Comparison of ENCODE assay signal across 29 cellular contexts in genomic region chrX:74453178-74453577, GRCh38. TPM values are rescaled to one million over a fixed set of nuclear protein-coding genes. Genes with fewer than 3 reads are reported as not detected.
"Had no signal": no experiment of that assay in that cellular context is flagged by ENCODE, and none has a peak within 500 bp of the region (broad histone marks: within the 10 kb centered on the region; RNA-seq: fewer than 3 reads in every experiment).

No MANE protein-coding gene starts in this region.

- ATAC-seq: activated naive CD4-positive, alpha-beta T cell treated with anti-CD3 and anti-CD28 coated beads, Interleukin-2, amount 50 U/mL, for 72 hours; activated naive CD8-positive, alpha-beta T cell treated with anti-CD3 and anti-CD28 coated beads, Interleukin-2, amount 50 U/mL, for 24 hours; activated T-cell treated with anti-CD3 and anti-CD28 coated beads, Interleukin-2, amount 50 U/mL, for 4 hours; body of pancreas; T-helper 17 cell had no signal

- H3K4me3 ChIP-seq: ascending aorta, body of pancreas, cardiac muscle cell, colonic mucosa had no signal

- H3K27me3 ChIP-seq: ascending aorta, body of pancreas, cardiac muscle cell, colonic mucosa had no signal

- H3K36me3 Mint-ChIP-seq: activated CD4-positive, alpha-beta memory T cell treated with anti-CD3 and anti-CD28 coated beads for 36 hours; activated naive CD4-positive, alpha-beta T cell treated with anti-CD3 and anti-CD28 coated beads, Interleukin-2, amount 50 U/mL, for 72 hours had no signal

- H3K27ac Mint-ChIP-seq: activated B cell treated with CpG ODN at 0.5 μM for 24 hours; activated CD4-positive, alpha-beta memory T cell treated with anti-CD3 and anti-CD28 coated beads for 36 hours; activated CD4-positive, alpha-beta T cell treated with anti-CD3 and anti-CD28 coated beads, Interleukin-2, amount 10 ng/mL, durations not matched to agents 7 days and 5 days; activated naive CD4-positive, alpha-beta T cell treated with anti-CD3 and anti-CD28 coated beads, Interleukin-2, amount 50 U/mL, for 72 hours; activated naive CD8-positive, alpha-beta T cell treated with anti-CD3 and anti-CD28 coated beads, Interleukin-2, amount 50 U/mL, for 24 hours; T-helper 17 cell had no signal

- H3K4me3 Mint-ChIP-seq: activated B cell treated with CpG ODN at 0.5 μM for 24 hours; activated CD4-positive, alpha-beta memory T cell treated with anti-CD3 and anti-CD28 coated beads for 36 hours; activated CD4-positive, alpha-beta T cell treated with anti-CD3 and anti-CD28 coated beads, Interleukin-2, amount 10 ng/mL, durations not matched to agents 7 days and 5 days; activated naive CD8-positive, alpha-beta T cell treated with anti-CD3 and anti-CD28 coated beads, Interleukin-2, amount 50 U/mL, for 24 hours; activated T-cell treated with anti-CD3 and anti-CD28 coated beads, Interleukin-2, amount 50 U/mL, for 4 hours; T-helper 17 cell had no signal

- FAIRE-seq: RCC 7860 had no signal

- H3K4me1 Mint-ChIP-seq: activated B cell treated with CpG ODN at 0.5 μM for 24 hours; activated CD4-positive, alpha-beta T cell treated with anti-CD3 and anti-CD28 coated beads, Interleukin-2, amount 10 ng/mL, durations not matched to agents 7 days and 5 days had no signal

- H3K9me3 ChIP-seq: ascending aorta, body of pancreas, colonic mucosa had no signal

- H3K9me3 Mint-ChIP-seq: activated B cell treated with CpG ODN at 0.5 μM for 24 hours; activated CD4-positive, alpha-beta memory T cell treated with anti-CD3 and anti-CD28 coated beads for 36 hours; activated CD4-positive, alpha-beta T cell treated with anti-CD3 and anti-CD28 coated beads, Interleukin-2, amount 10 ng/mL, durations not matched to agents 7 days and 5 days; activated naive CD4-positive, alpha-beta T cell treated with anti-CD3 and anti-CD28 coated beads, Interleukin-2, amount 50 U/mL, for 72 hours; activated naive CD8-positive, alpha-beta T cell treated with anti-CD3 and anti-CD28 coated beads, Interleukin-2, amount 50 U/mL, for 24 hours; activated T-cell treated with anti-CD3 and anti-CD28 coated beads, Interleukin-2, amount 50 U/mL, for 4 hours had no signal

- DNase-seq: activated B cell treated with CpG ODN at 0.5 μM for 24 hours; activated CD4-positive, alpha-beta memory T cell treated with anti-CD3 and anti-CD28 coated beads for 36 hours; activated CD4-positive, alpha-beta T cell treated with anti-CD3 and anti-CD28 coated beads for 1 hour; activated CD4-positive, alpha-beta T cell treated with anti-CD3 and anti-CD28 coated beads, Interleukin-2, amount 10 ng/mL, durations not matched to agents 7 days and 5 days; activated CD8-positive, alpha-beta memory T cell treated with anti-CD3 and anti-CD28 coated beads for 24 hours; activated effector memory CD4-positive, alpha-beta T cell treated with anti-CD3 and anti-CD28 coated beads, Interleukin-2, amount 50 U/mL, for 16 hours; activated naive CD4-positive, alpha-beta T cell treated with Interleukin-2 at 50 U/mL for 16 hours; activated naive CD8-positive, alpha-beta T cell treated with anti-CD3 and anti-CD28 coated beads, Interleukin-2, amount 50 U/mL, for 24 hours; activated T-cell treated with anti-CD3 and anti-CD28 coated beads, Interleukin-2, amount 50 U/mL, for 4 hours; amniotic stem cell; body of pancreas; colonic mucosa; MM.1S; NCI-H1105; NCI-H1436; NCI-H187; NCI-H2081; NCI-H345; NCI-H510A; NCI-H526 treated with DMSO at 0.1 percent for 48 hours; NCI-H82; NK-92 treated with Interleukin-12 subunit alpha and Interleukin-12 subunit beta, amount 100 ng/mL, for 24 hours; SIG-M5; T-helper 17 cell; T-helper 9 cell had no signal

- H3K4me1 ChIP-seq: ascending aorta, body of pancreas, colonic mucosa had no signal

- H3K27me3 Mint-ChIP-seq: activated B cell treated with CpG ODN at 0.5 μM for 24 hours; activated CD4-positive, alpha-beta memory T cell treated with anti-CD3 and anti-CD28 coated beads for 36 hours; activated CD4-positive, alpha-beta T cell treated with anti-CD3 and anti-CD28 coated beads, Interleukin-2, amount 10 ng/mL, durations not matched to agents 7 days and 5 days; T-helper 17 cell had no signal

- H3K36me3 ChIP-seq: ascending aorta, cardiac muscle cell, colonic mucosa had no signal

- H3K27ac ChIP-seq: ascending aorta, body of pancreas, cardiac muscle cell, colonic mucosa had no signal

RNA-seq across cellular contexts. Expression of gene SLC16A2, which starts 31.9 kb away (rescaled TPM):
- total RNA-seq: activated B cell treated with CpG ODN at 0.5 μM for 24 hours had no signal
